In the genomic region with DNA sequence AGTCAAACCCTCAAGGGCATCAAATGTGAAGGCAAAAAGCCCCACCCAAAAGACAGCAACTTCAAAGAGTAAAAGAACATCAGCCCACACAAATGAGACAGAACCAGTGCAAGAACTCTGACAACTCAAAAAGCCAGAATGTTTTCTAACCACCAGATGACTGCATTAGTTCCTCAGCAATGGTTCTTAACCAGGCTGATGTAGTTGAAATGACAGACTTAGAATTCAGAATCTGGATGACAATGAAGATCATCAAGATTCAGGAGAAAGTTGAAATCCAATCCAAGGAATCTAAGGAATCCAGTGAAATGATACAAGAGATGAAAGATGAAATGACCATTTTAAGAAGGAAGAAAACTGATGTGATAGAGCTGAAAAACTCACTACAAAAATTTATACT, we compare ENCODE assay signal across 34 cellular contexts.
"Had no signal": no experiment of that assay in that cellular context is flagged by ENCODE, and none has a peak within 500 bp of the region (broad histone marks: within the 10 kb centered on the region; RNA-seq: fewer than 3 reads in every experiment).

No MANE protein-coding gene starts in this region.

- DNase-seq: Karpas-422, Kasumi-1, MG63, MM.1S, MV-4-11, NCI-H1048, NCI-H1092, NCI-H1092 treated with DMSO at 0.1 percent for 48 hours, NCI-H1105, NCI-H1105 treated with DMSO at 0.1 percent for 48 hours, NCI-H1417, NCI-H1417 treated with DMSO at 0.1 percent for 48 hours, NCI-H1436, NCI-H1436 treated with DMSO at 0.1 percent for 48 hours, NCI-H146, NCI-H1694, NCI-H1694 treated with DMSO at 0.1 percent for 48 hours, NCI-H187, NCI-H187 treated with DMSO at 0.1 percent for 48 hours, NCI-H1930, NCI-H2029, NCI-H2029 treated with DMSO at 0.1 percent for 48 hours, NCI-H2081, NCI-H2081 treated with DMSO at 0.1 percent for 48 hours, NCI-H2107, NCI-H2171, NCI-H2171 treated with DMSO at 0.1 percent for 48 hours, NCI-H2227 treated with DMSO at 0.1 percent for 48 hours, NCI-H226, NCI-H345, NCI-H446, NCI-H446 treated with DMSO at 0.1 percent for 48 hours, NCI-H510A, NCI-H510A treated with DMSO at 0.1 percent for 48 hours had no signal

- H3K36me3 ChIP-seq: MG63 had no signal

- H3K4me3 ChIP-seq: MG63 had no signal

- H3K27me3 ChIP-seq: MG63 had no signal
